In the genomic region with DNA sequence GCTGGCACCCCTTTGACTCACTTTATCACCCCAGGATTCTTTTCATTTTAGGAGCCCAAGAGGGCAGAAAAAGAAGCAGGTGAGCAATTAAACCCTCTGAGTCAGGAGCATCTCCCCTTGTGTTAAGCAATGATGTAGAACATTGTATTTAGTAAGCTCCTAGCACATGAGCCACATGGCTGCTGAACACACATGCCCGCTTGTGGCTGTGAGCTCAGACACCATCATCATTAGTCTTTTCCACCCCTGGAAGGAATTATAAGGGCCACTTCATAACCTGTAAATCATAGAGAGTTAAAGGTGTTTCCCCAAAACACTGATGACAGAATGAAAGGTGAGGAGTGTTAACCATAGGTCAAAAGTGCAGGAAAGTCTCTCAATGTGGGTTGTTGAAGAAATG, we compare ENCODE assay signal across 7 cellular contexts. TPM values are rescaled to one million over a fixed set of nuclear protein-coding genes. Genes with fewer than 3 reads are reported as not detected.
"Had no signal": no experiment of that assay in that cellular context is flagged by ENCODE, and none has a peak within 500 bp of the region (broad histone marks: within the 10 kb centered on the region; RNA-seq: fewer than 3 reads in every experiment).

No MANE protein-coding gene starts in this region.

RNA-seq across cellular contexts. Expression of a gene that starts 37.2 kb away (rescaled TPM):
- total RNA-seq: GM23248, GM23338, H1, H4, H7, H9, HFFc6 had no signal
